ENCODE assay signal across 13 cellular contexts in the genomic region with DNA sequence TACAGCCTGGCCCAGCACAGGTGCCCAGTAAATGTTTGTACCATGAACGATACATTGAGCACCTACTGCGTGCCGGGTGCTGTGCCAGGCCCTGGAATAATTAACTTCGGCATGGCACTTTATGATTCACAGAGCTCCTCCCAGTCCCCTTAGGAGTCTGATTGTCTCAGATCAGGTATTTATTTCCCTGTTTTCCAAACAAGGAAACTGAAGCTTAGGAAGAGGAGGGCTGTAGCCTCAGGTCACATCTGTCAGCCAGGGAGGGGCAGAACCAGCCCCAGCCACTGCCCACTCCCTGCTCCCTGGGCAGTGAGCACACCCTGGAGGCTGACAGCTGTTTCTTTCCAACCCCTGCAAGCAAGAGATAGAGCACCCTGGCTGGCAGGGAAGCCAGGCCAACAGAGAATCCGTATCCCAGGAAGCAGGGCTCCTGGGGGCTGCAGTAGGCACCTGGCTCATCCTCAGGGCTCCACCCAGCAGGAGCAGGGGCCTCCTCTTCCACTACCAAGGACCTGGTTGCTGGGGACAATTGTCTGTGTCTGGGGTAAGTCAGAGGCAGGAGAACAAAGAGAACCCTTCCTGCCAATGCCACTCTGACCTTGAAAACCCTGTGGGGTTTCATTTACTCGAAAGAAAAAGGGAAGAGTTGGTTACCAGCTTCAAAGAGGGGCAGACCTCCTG.
A peak's percentile ranks its signal among the peaks of the same experiment; 100 is the strongest.
DNase-seq lines count a peak whose midpoint lies in the region; ATAC-seq and TF ChIP-seq lines count a peak whose summit lies in the region.
"Had no signal": no experiment of that assay in that cellular context is flagged by ENCODE, and none has a peak within 500 bp of the region (broad histone marks: within the 10 kb centered on the region; RNA-seq: fewer than 3 reads in every experiment).

No MANE protein-coding gene starts in this region.

- peaks cover 100% of the 10 kb centered on the region for H4K20me1 ChIP-seq in BLaER1

- H3K9ac ChIP-seq in BLaER1 = peak overlapping the region; percentile 50

- H3K27me3 ChIP-seq in BLaER1 (no peaks in the 10 kb centered on the region), esophagus muscularis mucosa (no peaks in the 10 kb centered on the region)

- 83% methylated on average over 6 of the region's 6 CpGs for WGBS in esophagus muscularis mucosa

- intact Hi-C loops in esophagus muscularis mucosa (cut with DNase I) = no loop called here

- in situ Hi-C loops in GM13977 (cut with MboI; ENCODE audit: low pct_unique_long_range_greater_than_20kb, low sequenced_read_pairs, unreplicated experiment) = no loop called here

- H3K27ac Mint-ChIP-seq in osteocyte (ENCODE audit: unreplicated experiment) = peak overlapping the region; percentile 47
- H3K27ac Mint-ChIP-seq: activated CD4-positive, alpha-beta T cell treated with anti-CD3 and anti-CD28 coated beads for 36 hours; stimulated activated naive B cell treated with anti-CD40 and anti-IgM and Interleukin-4, amounts not matched to agents 10 μg/mL and 1 μg/mL and 100 μg/mL, for 72 hours had no signal

- peak; percentile 54 for DNase-seq in NCI-H2029 treated with DMSO at 0.1 percent for 48 hours (lab: John Stamatoyannopoulos, UW)
- DNase-seq in esophagus muscularis mucosa (ENCODE audit: extremely low spot score) = no peak
- no peak for DNase-seq in osteocyte (ENCODE audit: extremely low spot score, unreplicated experiment)
- no peak for DNase-seq in GM13977 (ENCODE audit: low spot score)
- DNase-seq in SHP77 (lab: John Stamatoyannopoulos, UW) = no peak
- DNase-seq in NCI-H1105 treated with DMSO at 0.1 percent for 48 hours (lab: John Stamatoyannopoulos, UW) = no peak
- DNase-seq: activated CD4-positive, alpha-beta T cell treated with anti-CD3 and anti-CD28 coated beads for 36 hours; activated gamma-delta T cell treated with Interleukin-2 at 50 U/mL for 16 hours; glutamatergic neuron; NCI-H524 treated with DMSO at 0.1 percent for 48 hours; stimulated activated naive B cell treated with anti-CD40 and anti-IgM and Interleukin-4, amounts not matched to agents 10 μg/mL and 1 μg/mL and 100 μg/mL, for 72 hours had no signal

- no peaks in the 10 kb centered on the region for H3K9me3 Mint-ChIP-seq in osteocyte (ENCODE audit: unreplicated experiment)
- H3K9me3 Mint-ChIP-seq: stimulated activated naive B cell treated with anti-CD40 and anti-IgM and Interleukin-4, amounts not matched to agents 10 μg/mL and 1 μg/mL and 100 μg/mL, for 72 hours had no signal

- H3K27ac ChIP-seq in BLaER1 (peak overlapping the region; percentile 53), esophagus muscularis mucosa (replicated peaks in 1 of 4) (peak overlapping the region in 3 of 4 donors; percentile 81 to 84 (median 81))

- H3K36me3 ChIP-seq in BLaER1 = 0 out of 2 replicates have a peak, but pooled peaks cover 10% of the 10 kb centered on the region
- H3K36me3 ChIP-seq in esophagus muscularis mucosa = peaks cover 0 to 4% (median 0%) of the 10 kb centered on the region in 4 donors

- no peak for TF ChIP-seq CTCF in esophagus muscularis mucosa (IDR thresholded peaks at IDR 0.05)
- TF ChIP-seq CTCF in osteocyte (IDR thresholded peaks at IDR 0.05) = no peak
- no peak for TF ChIP-seq CTCF in GM13977 (IDR thresholded peaks at IDR 0.05; ENCODE audit: extremely low read depth, insufficient read depth, missing control alignments)

- no peaks in the 10 kb centered on the region for H3K27me3 Mint-ChIP-seq in osteocyte (ENCODE audit: unreplicated experiment)
- H3K27me3 Mint-ChIP-seq: activated CD4-positive, alpha-beta T cell treated with anti-CD3 and anti-CD28 coated beads for 36 hours had no signal

- H3K36me3 Mint-ChIP-seq in osteocyte (ENCODE audit: unreplicated experiment) = peaks cover 3% of the 10 kb centered on the region
- H3K36me3 Mint-ChIP-seq: stimulated activated naive B cell treated with anti-CD40 and anti-IgM and Interleukin-4, amounts not matched to agents 10 μg/mL and 1 μg/mL and 100 μg/mL, for 72 hours had no signal

- H3K4me1 ChIP-seq in BLaER1 (peaks cover 49% of the 10 kb centered on the region), esophagus muscularis mucosa (peaks cover 81 to 99% (median 92%) of the 10 kb centered on the region in 4 donors)

- TF ChIP-seq EP300 in esophagus muscularis mucosa (IDR thresholded peaks at IDR 0.05) = no peak

- no peak for ATAC-seq in GM19035 (IDR thresholded peaks at IDR 0.05; ENCODE audit: unreplicated experiment)
- ATAC-seq: activated CD4-positive, alpha-beta T cell treated with anti-CD3 and anti-CD28 coated beads for 36 hours; stimulated activated naive B cell treated with anti-CD40 and anti-IgM and Interleukin-4, amounts not matched to agents 10 μg/mL and 1 μg/mL and 100 μg/mL, for 72 hours had no signal

- TF ChIP-seq POLR2A in esophagus muscularis mucosa (IDR thresholded peaks at IDR 0.05; ENCODE audit: low read depth) = no peak

- peak overlapping the region; percentile 62 for H3K4me2 ChIP-seq in BLaER1

- H3K4me1 Mint-ChIP-seq in osteocyte (ENCODE audit: unreplicated experiment) = peaks cover 43% of the 10 kb centered on the region
- H3K4me1 Mint-ChIP-seq: activated CD4-positive, alpha-beta T cell treated with anti-CD3 and anti-CD28 coated beads for 36 hours; stimulated activated naive B cell treated with anti-CD40 and anti-IgM and Interleukin-4, amounts not matched to agents 10 μg/mL and 1 μg/mL and 100 μg/mL, for 72 hours had no signal

- no peaks in the 10 kb centered on the region for H3K9me3 ChIP-seq in BLaER1
- no peaks in the 10 kb centered on the region for H3K9me3 ChIP-seq in esophagus muscularis mucosa

- H3K4me3 ChIP-seq in BLaER1 = no peak overlapping the region
- H3K4me3 ChIP-seq in esophagus muscularis mucosa = no peak overlapping the region

- no peak overlapping the region for H3K4me3 Mint-ChIP-seq in osteocyte (ENCODE audit: unreplicated experiment)
- H3K4me3 Mint-ChIP-seq: activated CD4-positive, alpha-beta T cell treated with anti-CD3 and anti-CD28 coated beads for 36 hours; stimulated activated naive B cell treated with anti-CD40 and anti-IgM and Interleukin-4, amounts not matched to agents 10 μg/mL and 1 μg/mL and 100 μg/mL, for 72 hours had no signal
